In the genomic region with DNA sequence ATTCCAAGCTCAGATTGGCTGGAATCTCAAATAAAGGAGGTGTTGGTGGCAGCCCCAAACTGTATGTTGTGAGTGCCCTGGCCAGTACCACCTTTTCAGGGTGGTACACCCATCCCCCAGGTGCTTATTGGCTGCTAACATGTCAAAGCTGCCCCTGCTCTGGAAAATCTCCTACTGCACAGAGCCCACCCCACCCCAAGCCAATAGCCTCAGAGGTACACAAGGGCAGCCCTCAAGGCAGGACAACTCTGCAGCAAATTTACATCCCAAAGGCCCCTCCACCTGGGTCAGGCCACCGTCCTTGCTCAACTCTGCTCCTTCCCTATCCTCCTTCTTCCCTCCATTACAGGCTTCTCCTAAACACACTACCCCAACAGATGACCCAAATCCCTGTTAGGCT, we compare ENCODE assay signal across 30 cellular contexts. TPM values are rescaled to one million over a fixed set of nuclear protein-coding genes. Genes with fewer than 3 reads are reported as not detected.
DNase-seq lines count a peak whose midpoint lies in the region; ATAC-seq, FAIRE-seq and TF ChIP-seq lines count a peak whose summit lies in the region.
"Had no signal": no experiment of that assay in that cellular context is flagged by ENCODE, and none has a peak within 500 bp of the region (broad histone marks: within the 10 kb centered on the region; RNA-seq: fewer than 3 reads in every experiment).

No MANE protein-coding gene starts in this region.

- H2BK120ac ChIP-seq in H1 (replicated peaks; ENCODE audit: low read depth, low read length), result no peak overlapping the region
- H2BK120ac ChIP-seq in neuronal stem cell (ENCODE audit: low read depth, low read length), result no peak overlapping the region

- TF ChIP-seq EP300 in H1 (IDR thresholded peaks at IDR 0.05; ENCODE audit: borderline replicate concordance in 1 of 2, low read depth in 2 of 2, low read length in 2 of 2), result no peak
- no peak for TF ChIP-seq EP300 in esophagus muscularis mucosa (IDR thresholded peaks at IDR 0.05)

- H3K9ac ChIP-seq in H1 (replicated peaks in 1 of 4; ENCODE audit: extremely low read depth in 1 of 4, low read depth in 3 of 4, low read length in 3 of 4) (no peak overlapping the region), neuronal stem cell (ENCODE audit: low read depth, low read length, poor library complexity) (no peak overlapping the region)
- H3K9ac ChIP-seq: BLaER1 had no signal

- ATAC-seq in GM21723 (IDR thresholded peaks at IDR 0.05; ENCODE audit: unreplicated experiment), result no peak

- 0 out of 4 replicates have a peak, but pooled peaks cover 0 to 3% of the 10 kb centered on the region in 2 experiments for H3K79me2 ChIP-seq in H1 (ENCODE audit: control insufficient read depth in 1 of 2, insufficient read depth in 2 of 2, low read length in 2 of 2)

- CTCF ChIA-PET in H1 (lab: Charles Lee; ENCODE audit: partially characterized antibody), result interaction anchor here (0.6 to 2.2 kb wide), 6 partner anchors 78 to 260 kb away, joined by 3 to 8 read pairs (median 4); no protein-coding TSS in a partner anchor

- no peak for FAIRE-seq in H1 (lab: Jason Lieb, UNC)
- FAIRE-seq in GM19239 (lab: Jason Lieb, UNC), result no peak
- FAIRE-seq: A204.1, G401.6, GM12891, GM18507 had no signal

- POLR2A ChIA-PET in H1 (lab: Charles Lee; ENCODE audit: partially characterized antibody), result no interaction called here

- H3K4ac ChIP-seq in H1 (replicated peaks; ENCODE audit: insufficient read length, low read depth, low read length) (no peak overlapping the region), neuronal stem cell (ENCODE audit: low read length) (no peak overlapping the region)

- no peak for TF ChIP-seq CTCF in H1 (IDR thresholded peaks at IDR 0.05; ENCODE audit: control extremely low read depth in 1 of 3, insufficient read depth in 1 of 3, low read depth in 1 of 3, low read length in 3 of 3)
- TF ChIP-seq CTCF in esophagus muscularis mucosa (IDR thresholded peaks at IDR 0.05), result no peak

- H3K9me3 ChIP-seq in H1 (ENCODE audit: insufficient read depth in 2 of 2, low read depth in 1 of 2, low read length in 1 of 2) (peaks cover 0 to 3% of the 10 kb centered on the region in 2 experiments; a peak in 1 of 4 replicates), esophagus muscularis mucosa (no peaks in the 10 kb centered on the region), neuronal stem cell (replicated peaks in 1 of 2; ENCODE audit: control insufficient read depth in 2 of 2, insufficient read depth in 1 of 2, low read depth in 1 of 2, low read length in 2 of 2) (no peaks in the 10 kb centered on the region)
- H3K9me3 ChIP-seq: BE2C, BLaER1 had no signal

- H4K5ac ChIP-seq in H1 (ENCODE audit: insufficient read length, low read depth, low read length), result no peak overlapping the region

- H3K4me1 ChIP-seq in H1 (replicated peaks in 1 of 4; ENCODE audit: control insufficient read depth in 3 of 4, insufficient read depth in 4 of 4, low read length in 3 of 4) (peaks cover 4 to 20% (median 13%) of the 10 kb centered on the region in 4 experiments; a peak in 6 of 7 replicates), esophagus muscularis mucosa (peaks cover 6 to 12% (median 12%) of the 10 kb centered on the region in 4 donors), neuronal stem cell (ENCODE audit: control insufficient read depth in 2 of 2, insufficient read depth in 1 of 2, low read depth in 1 of 2, low read length in 2 of 2) (no peaks in the 10 kb centered on the region)
- H3K4me1 ChIP-seq: BE2C, BLaER1 had no signal

- H2BK5ac ChIP-seq in H1 (ENCODE audit: low read depth, low read length), result peak overlapping the region; percentile 8; the same call in 1 of the 2 replicates
- no peak overlapping the region for H2BK5ac ChIP-seq in neuronal stem cell (ENCODE audit: low read length)

- no peak overlapping the region for H3K23ac ChIP-seq in H1 (ENCODE audit: insufficient read length)
- H3K23ac ChIP-seq in neuronal stem cell (ENCODE audit: low read depth, low read length, poor library complexity), result no peak overlapping the region

- H2AFZ ChIP-seq in H1 (ENCODE audit: low read length), result no peak overlapping the region
- no peak overlapping the region for H2AFZ ChIP-seq in neuronal stem cell (ENCODE audit: low read length)

- H2BK12ac ChIP-seq in H1 (ENCODE audit: low read depth, low read length) (peak overlapping the region; percentile 33; the same call in 1 of the 2 replicates), neuronal stem cell (ENCODE audit: low read length) (no peak overlapping the region)

- H3K79me1 ChIP-seq in H1 (ENCODE audit: low read depth, low read length), result no peaks in the 10 kb centered on the region
- H3K79me1 ChIP-seq in neuronal stem cell (ENCODE audit: low read depth, low read length), result no peaks in the 10 kb centered on the region

- H4K8ac ChIP-seq in H1 (ENCODE audit: extremely low read depth, insufficient read depth, low read length) (no peak overlapping the region), neuronal stem cell (ENCODE audit: low read depth, low read length) (no peak overlapping the region)

- no peaks in the 10 kb centered on the region for H3K23me2 ChIP-seq in H1 (ENCODE audit: low read depth, low read length)

- H3K36me3 ChIP-seq in H1 (ENCODE audit: control insufficient read depth in 2 of 4, insufficient read depth in 4 of 4, low read length in 3 of 4) (no peaks in the 10 kb centered on the region), esophagus muscularis mucosa (no peaks in the 10 kb centered on the region), neuronal stem cell (replicated peaks in 1 of 2; ENCODE audit: control insufficient read depth in 2 of 2, insufficient read depth in 2 of 2, low read length in 2 of 2) (no peaks in the 10 kb centered on the region)
- H3K36me3 ChIP-seq: BE2C, BLaER1 had no signal

- intact Hi-C loops in esophagus muscularis mucosa (cut with DNase I), result no loop called here

- H3K18ac ChIP-seq in H1 (ENCODE audit: extremely low read depth, low read length) (no peak overlapping the region), neuronal stem cell (ENCODE audit: low read length) (peak overlapping the region; percentile 22)

- TF ChIP-seq RAD21 in H1 (IDR thresholded peaks at IDR 0.05 in 1 of 2, conservative IDR thresholded peaks at IDR 0.05 in 1 of 2; ENCODE audit: low read depth in 2 of 2, low read length in 2 of 2), result no peak

- H2BK20ac ChIP-seq in H1 (ENCODE audit: low read length), result peak overlapping the region; percentile 77; the same call in 1 of the 2 replicates

- WGBS in H1 (ENCODE audit: extremely low coverage in 1 of 2, insufficient coverage in 1 of 2, insufficient read length in 1 of 2, insufficient replicate concordance in 2 of 2, low coverage in 1 of 2, low lambda C conversion rate in 2 of 2, missing lambda C conversion rate in 1 of 2), 2 experiments, result 50% methylated on average over 1 of the region's 1 CpG; no CpG with 5 or more reads in 1 of the 2 experiments
- WGBS in esophagus muscularis mucosa, result 84% methylated on average over 1 of the region's 1 CpG
- no CpG with 5 or more reads among the region's 1 CpG for WGBS in neuronal stem cell (ENCODE audit: extremely low coverage in 2 of 2, insufficient read length in 2 of 2, insufficient replicate concordance in 1 of 2), 2 donors

- H4K91ac ChIP-seq in H1 (replicated peaks; ENCODE audit: insufficient read length, low read length) (no peak overlapping the region), neuronal stem cell (ENCODE audit: low read depth, low read length, poor library complexity) (no peak overlapping the region)

- H3K4me3 ChIP-seq in H1 (ENCODE audit: extremely low read depth in 1 of 4, insufficient read depth in 2 of 4, low read depth in 3 of 4, low read length in 4 of 4) (no peak overlapping the region), esophagus muscularis mucosa (no peak overlapping the region), neuronal stem cell (ENCODE audit: low read length in 2 of 2) (no peak overlapping the region)
- H3K4me3 ChIP-seq: BLaER1 had no signal

- DNase-seq in H1 (ENCODE audit: low read depth in 1 of 2, low spot score in 2 of 2), result no peak
- DNase-seq in esophagus muscularis mucosa (ENCODE audit: extremely low spot score), result peak; percentile 77
- DNase-seq in neuronal stem cell (ENCODE audit: low spot score), result no peak
- DNase-seq in activated CD4-positive, alpha-beta T cell treated with anti-CD3 and anti-CD28 coated beads for 4 hours, result no peak
- DNase-seq in GM19239 (ENCODE audit: insufficient read length, low spot score), result no peak
- no peak for DNase-seq in stimulated activated CD4-positive, alpha-beta T cell treated with anti-CD3 and anti-CD28 coated beads, Interleukin-4, amount 100 ng/mL, for 1 hour
- DNase-seq: 8988T; ACHN; BE2C; C1 segment of cervical spinal cord; CD4-positive, alpha-beta memory T cell; CD4-positive, CD25-positive, alpha-beta regulatory T cell; CD8-positive, alpha-beta memory T cell; COR-L47; DMS 273 treated with DMSO at 0.1 percent for 48 hours; DMS153; DMS53; DMS79; DND-41; EL; GF-D8 had no signal

- H3K56ac ChIP-seq in H1 (replicated peaks; ENCODE audit: insufficient read length, low read depth, low read length), result no peak overlapping the region

- no peaks in the 10 kb centered on the region for H3K27me3 ChIP-seq in H1 (replicated peaks in 1 of 4; ENCODE audit: control insufficient read depth in 3 of 4, extremely low read depth in 1 of 4, insufficient read depth in 3 of 4, low read length in 3 of 4)
- peaks cover 0 to 7% (median 0%) of the 10 kb centered on the region in 4 donors for H3K27me3 ChIP-seq in esophagus muscularis mucosa
- H3K27me3 ChIP-seq in neuronal stem cell (ENCODE audit: control insufficient read depth in 3 of 3, insufficient read depth in 3 of 3, low read depth in 1 of 3, low read length in 3 of 3), result no peaks in the 10 kb centered on the region
- H3K27me3 ChIP-seq: BE2C, BLaER1 had no signal

- no peak overlapping the region for H2AK5ac ChIP-seq in H1 (ENCODE audit: low read depth, low read length)
- no peak overlapping the region for H2AK5ac ChIP-seq in neuronal stem cell (ENCODE audit: low read depth, low read length)

- H3K14ac ChIP-seq in H1 (ENCODE audit: insufficient read length) (no peak overlapping the region), neuronal stem cell (ENCODE audit: low read length) (no peak overlapping the region)

- TF ChIP-seq POLR2A in H1 (IDR thresholded peaks at IDR 0.05; ENCODE audit: control extremely low read depth in 1 of 2, low read depth in 2 of 2, low read length in 2 of 2) (no peak), esophagus muscularis mucosa (IDR thresholded peaks at IDR 0.05; ENCODE audit: low read depth) (no peak)

- H3K27ac ChIP-seq in H1 (ENCODE audit: low read depth, low read length), result no peak overlapping the region
- H3K27ac ChIP-seq in esophagus muscularis mucosa (replicated peaks in 1 of 4), result no peak overlapping the region
- no peak overlapping the region for H3K27ac ChIP-seq in neuronal stem cell (replicated peaks; ENCODE audit: low read length)
- H3K27ac ChIP-seq: BLaER1 had no signal

- no peak overlapping the region for H2BK15ac ChIP-seq in H1 (ENCODE audit: low read length)
- no peak overlapping the region for H2BK15ac ChIP-seq in neuronal stem cell (ENCODE audit: low read length)

- no peaks in the 10 kb centered on the region for H4K20me1 ChIP-seq in H1 (replicated peaks in 1 of 2; ENCODE audit: control insufficient read depth in 1 of 2, insufficient read depth in 2 of 2, low read length in 2 of 2)
- H4K20me1 ChIP-seq: BLaER1 had no signal

- no peak overlapping the region for H3K4me2 ChIP-seq in H1 (ENCODE audit: insufficient read depth in 1 of 2, low read depth in 2 of 2, low read length in 2 of 2)
- H3K4me2 ChIP-seq in neuronal stem cell (ENCODE audit: insufficient read depth, low read length, poor library complexity, severe bottlenecking), result no peak overlapping the region
- H3K4me2 ChIP-seq: BLaER1 had no signal

RNA-seq across cellular contexts. Expression of gene LYZL4, which starts 37.1 kb away (rescaled TPM):
- total RNA-seq in H1 (2021; fragmentation: NEBNext Ultra II Directional; extraction: Animal tissue kit (Norgen Biotek cat#: 25700)), result not detected in 2 replicates
- polyA plus RNA-seq in H1 (2011; rRNA removed), result not detected in 2 replicates
- polyA plus RNA-seq in H1 (2011; cell fraction: cytosol; rRNA removed), result not detected
- not detected for polyA plus RNA-seq in H1 (2011; cell fraction: nucleus; rRNA removed)
- not detected in 4 replicates for polyA plus RNA-seq in H1 (2012, experiment 1 of 2)
- not detected for polyA plus RNA-seq in H1 (2012, experiment 2 of 2)
- not detected for polyA plus RNA-seq in H1 (2013, experiment 1 of 2)
- polyA plus RNA-seq in H1 (2013, experiment 2 of 2), result not detected
- not detected in 2 replicates for polyA minus RNA-seq in H1 (2011; rRNA and poly(A)+ RNA removed)
- polyA minus RNA-seq in H1 (2011; cell fraction: cytosol; rRNA and poly(A)+ RNA removed), result not detected
- polyA minus RNA-seq in H1 (2011; cell fraction: nucleus; rRNA and poly(A)+ RNA removed), result not detected
- total RNA-seq in esophagus muscularis mucosa, result not detected
- not detected for polyA plus RNA-seq in neuronal stem cell (2013, experiment 1 of 2)
- polyA plus RNA-seq in neuronal stem cell (2013, experiment 2 of 2), result not detected
- total RNA-seq: A673; CD4-positive, alpha-beta memory T cell; CD4-positive, CD25-positive, alpha-beta regulatory T cell; CD8-positive, alpha-beta memory T cell had no signal
- polyA plus RNA-seq: AG04450; CD14-positive monocyte; CD4-positive, alpha-beta memory T cell; CD4-positive, CD25-positive, alpha-beta regulatory T cell; CD8-positive, alpha-beta memory T cell had no signal

RNA-seq across cellular contexts. Expression of gene VIPR1, which starts 55.0 kb away (rescaled TPM):
- total RNA-seq in H1 (2021; fragmentation: NEBNext Ultra II Directional; extraction: Animal tissue kit (Norgen Biotek cat#: 25700)), result 10.1 and 11.3 TPM in 2 replicates
- 7.8 and 11.1 TPM in 2 replicates for polyA plus RNA-seq in H1 (2011; rRNA removed)
- 8.5 TPM for polyA plus RNA-seq in H1 (2011; cell fraction: cytosol; rRNA removed)
- 44.7 TPM for polyA plus RNA-seq in H1 (2011; cell fraction: nucleus; rRNA removed)
- 8.8 to 11.3 TPM (median 9.7 TPM) in 4 replicates for polyA plus RNA-seq in H1 (2012, experiment 1 of 2)
- polyA plus RNA-seq in H1 (2012, experiment 2 of 2), result 7.9 TPM
- 6.8 TPM for polyA plus RNA-seq in H1 (2013, experiment 1 of 2)
- polyA plus RNA-seq in H1 (2013, experiment 2 of 2), result 6.5 TPM
- 9.8 and 15.7 TPM in 2 replicates for polyA minus RNA-seq in H1 (2011; rRNA and poly(A)+ RNA removed)
- polyA minus RNA-seq in H1 (2011; cell fraction: cytosol; rRNA and poly(A)+ RNA removed), result 21.9 TPM
- polyA minus RNA-seq in H1 (2011; cell fraction: nucleus; rRNA and poly(A)+ RNA removed), result 21.9 TPM
- total RNA-seq in esophagus muscularis mucosa, result 1 to 10 TPM; 3.0 to 6.6 (median 4.6) TPM
- polyA plus RNA-seq in neuronal stem cell (2013, experiment 1 of 2), result 1.1 TPM
- polyA plus RNA-seq in neuronal stem cell (2013, experiment 2 of 2), result 1.00 TPM
- polyA plus RNA-seq: AG04450 had no signal
